In genomic region chr3:141279074-141279945, GRCh38 we compare ENCODE assay signal across 8 cellular contexts. TPM values are rescaled to one million over a fixed set of nuclear protein-coding genes. Genes with fewer than 3 reads are reported as not detected.
DNase-seq lines count a peak whose midpoint lies in the region; ATAC-seq, FAIRE-seq and TF ChIP-seq lines count a peak whose summit lies in the region.

No MANE protein-coding gene starts in this region.

- H4K20me1 ChIP-seq in OCI-LY7 (ENCODE audit: insufficient read depth, low read length), result no peaks in the 10 kb centered on the region
- peaks cover 0 to 2% of the 10 kb centered on the region in 2 experiments for H4K20me1 ChIP-seq in H1 (replicated peaks in 1 of 2; ENCODE audit: control insufficient read depth in 1 of 2, insufficient read depth in 2 of 2, low read length in 2 of 2)

- TF ChIP-seq EP300 in H1 (IDR thresholded peaks at IDR 0.05; ENCODE audit: borderline replicate concordance in 1 of 2, low read depth in 2 of 2, low read length in 2 of 2), result no peak

- no peak overlapping the region for H2BK120ac ChIP-seq in H1 (replicated peaks; ENCODE audit: low read depth, low read length)

- H3K79me2 ChIP-seq in OCI-LY7 (ENCODE audit: insufficient read depth, low read depth, low read length), result no peaks in the 10 kb centered on the region
- no peaks in the 10 kb centered on the region for H3K79me2 ChIP-seq in H1 (ENCODE audit: control insufficient read depth in 1 of 2, insufficient read depth in 2 of 2, low read length in 2 of 2)

- H4K8ac ChIP-seq in H1 (ENCODE audit: extremely low read depth, insufficient read depth, low read length), result no peak overlapping the region

- peak overlapping the region in 1 of 10 donors; percentile 17 for H3K4me3 Mint-ChIP-seq in naive thymus-derived CD4-positive, alpha-beta T cell

- BruUV-seq in OCI-LY7 (replicated peaks; lab: Mats Ljungman, UMichigan), result no TSS peak

- H3K23ac ChIP-seq in H1 (ENCODE audit: insufficient read length), result no peak overlapping the region

- H3K4me3 ChIP-seq in OCI-LY7 (ENCODE audit: low read depth, low read length, poor library complexity, severe bottlenecking) (no peak overlapping the region), H1 (ENCODE audit: extremely low read depth in 1 of 4, insufficient read depth in 2 of 4, low read depth in 3 of 4, low read length in 4 of 4) (no peak overlapping the region)
- no peak overlapping the region for H3K4me3 ChIP-seq in naive thymus-derived CD4-positive, alpha-beta T cell (ENCODE audit: low read length)

- no peak overlapping the region for H2BK20ac ChIP-seq in H1 (ENCODE audit: low read length)

- H3K36me3 ChIP-seq in OCI-LY7 (ENCODE audit: insufficient read depth, low read length) (no peaks in the 10 kb centered on the region), H1 (ENCODE audit: control insufficient read depth in 2 of 4, insufficient read depth in 4 of 4, low read length in 3 of 4) (peaks cover 0 to 5% (median 0%) of the 10 kb centered on the region in 4 experiments; a peak in 3 of 8 replicates)
- peaks cover 0 to 36% (median 4%) of the 10 kb centered on the region in 3 experiments for H3K36me3 ChIP-seq in naive thymus-derived CD4-positive, alpha-beta T cell (ENCODE audit: control insufficient read depth in 2 of 3, insufficient read depth in 3 of 3, low read length in 3 of 3)

- H4K91ac ChIP-seq in H1 (replicated peaks; ENCODE audit: insufficient read length, low read length), result no peak overlapping the region

- H3K36me3 Mint-ChIP-seq in naive thymus-derived CD4-positive, alpha-beta T cell, result peaks cover 8 to 47% (median 29%) of the 10 kb centered on the region in 5 donors

- peak; percentile 88 for FAIRE-seq in H1 (lab: Jason Lieb, UNC)

- H3K27me3 ChIP-seq in H1 (replicated peaks in 1 of 4; ENCODE audit: control insufficient read depth in 3 of 4, extremely low read depth in 1 of 4, insufficient read depth in 3 of 4, low read length in 3 of 4), result no peaks in the 10 kb centered on the region
- H3K27me3 ChIP-seq in naive thymus-derived CD4-positive, alpha-beta T cell (ENCODE audit: control insufficient read depth in 2 of 2, insufficient read depth in 2 of 2, low read length in 2 of 2), result no peaks in the 10 kb centered on the region

- no peaks in the 10 kb centered on the region for H3K9me2 ChIP-seq in OCI-LY7 (ENCODE audit: insufficient read depth, low read length)

- no peak overlapping the region for H2BK5ac ChIP-seq in H1 (ENCODE audit: low read depth, low read length)

- no peak overlapping the region for H3K4me2 ChIP-seq in OCI-LY7 (ENCODE audit: low read length)
- H3K4me2 ChIP-seq in H1 (ENCODE audit: insufficient read depth in 1 of 2, low read depth in 2 of 2, low read length in 2 of 2), result no peak overlapping the region

- H3K27ac Mint-ChIP-seq in naive thymus-derived CD4-positive, alpha-beta T cell, result peak overlapping the region in 6 of 9 donors; percentile 1 to 83 (median 44)

- no peaks in the 10 kb centered on the region for H3K4me1 ChIP-seq in OCI-LY7 (ENCODE audit: insufficient read depth, low read length, poor library complexity, severe bottlenecking)
- H3K4me1 ChIP-seq in H1 (replicated peaks in 1 of 4; ENCODE audit: control insufficient read depth in 3 of 4, insufficient read depth in 4 of 4, low read length in 3 of 4), result no peaks in the 10 kb centered on the region
- H3K4me1 ChIP-seq in naive thymus-derived CD4-positive, alpha-beta T cell (ENCODE audit: control insufficient read depth in 2 of 2, insufficient read depth in 2 of 2, low read length in 2 of 2), result peaks cover 10 to 20% of the 10 kb centered on the region in 2 donors

- TF ChIP-seq RAD21 in H1 (IDR thresholded peaks at IDR 0.05 in 1 of 2, conservative IDR thresholded peaks at IDR 0.05 in 1 of 2; ENCODE audit: low read depth in 2 of 2, low read length in 2 of 2), result peak; percentile 58 to 63

- CTCF ChIA-PET in OCI-LY7 (lab: Charles Lee; ENCODE audit: unreplicated experiment), result no interaction called here
- CTCF ChIA-PET in H1 (lab: Charles Lee; ENCODE audit: partially characterized antibody), result interaction anchor here (0.5 to 5.8 kb wide), 17 partner anchors 9 to 299 kb away, joined by 3 to 59 read pairs (median 5); no protein-coding TSS in a partner anchor
- CTCF ChIA-PET in naive thymus-derived CD4-positive, alpha-beta T cell (lab: Charles Lee), result interaction anchor here (0.6 to 5.8 kb wide), 8 partner anchors 8 to 180 kb away, joined by 3 to 54 read pairs (median 4); partner anchors contain the start of gene PXYLP1

- H3K18ac ChIP-seq in H1 (ENCODE audit: extremely low read depth, low read length), result no peak overlapping the region

- H3K27ac ChIP-seq in OCI-LY7 (ENCODE audit: low read depth, low read length, poor library complexity, severe bottlenecking) (no peak overlapping the region), H1 (ENCODE audit: low read depth, low read length) (no peak overlapping the region)
- H3K27ac ChIP-seq in naive thymus-derived CD4-positive, alpha-beta T cell (ENCODE audit: low read depth, low read length), result no peak overlapping the region

- peak; percentile 20 for DNase-seq in stimulated activated CD4-positive, alpha-beta T cell treated with anti-CD3 and anti-CD28 coated beads, Interleukin-4, amount 100 ng/mL, for 24 hours
- no peak for DNase-seq in stimulated activated CD4-positive, alpha-beta T cell treated with anti-CD3 and anti-CD28 coated beads, Interleukin-12 subunit alpha, Interleukin-12 subunit beta, amount 100 ng/mL, for 4 hours
- DNase-seq in OCI-LY7 (ENCODE audit: low spot score), result peak; percentile 29
- no peak for DNase-seq in H1 (ENCODE audit: low read depth in 1 of 2, low spot score in 2 of 2)
- peak in 7 of 9 donors; percentile 23 to 58 (median 46) for DNase-seq in naive thymus-derived CD4-positive, alpha-beta T cell

- TF ChIP-seq CTCF in OCI-LY7 (conservative IDR thresholded peaks at IDR 0.05; ENCODE audit: low read length) (peak; percentile 76), H1 (IDR thresholded peaks at IDR 0.05; ENCODE audit: control extremely low read depth in 1 of 3, insufficient read depth in 1 of 3, low read depth in 1 of 3, low read length in 3 of 3) (peak in 2 of 3 experiments; percentile 52 to 60; a peak in 3 of 4 replicates)

- H2AFZ ChIP-seq in OCI-LY7 (ENCODE audit: low read length), result no peak overlapping the region
- no peak overlapping the region for H2AFZ ChIP-seq in H1 (ENCODE audit: low read length)

- H3K27me3 Mint-ChIP-seq in naive thymus-derived CD4-positive, alpha-beta T cell, result no peaks in the 10 kb centered on the region

- no peak overlapping the region for H3K14ac ChIP-seq in H1 (ENCODE audit: insufficient read length)

- ATAC-seq in HG02981 (IDR thresholded peaks at IDR 0.05; ENCODE audit: unreplicated experiment) (peak; percentile 56), GM21423 (IDR thresholded peaks at IDR 0.05; ENCODE audit: unreplicated experiment) (no peak), GM18909 (IDR thresholded peaks at IDR 0.05; ENCODE audit: poor library complexity, unreplicated experiment) (no peak)
- peak; percentile 82 for ATAC-seq in naive thymus-derived CD4-positive, alpha-beta T cell

- H3K4ac ChIP-seq in H1 (replicated peaks; ENCODE audit: insufficient read length, low read depth, low read length), result no peak overlapping the region

- no peak for TF ChIP-seq POLR2A in H1 (IDR thresholded peaks at IDR 0.05; ENCODE audit: control extremely low read depth in 1 of 2, low read depth in 2 of 2, low read length in 2 of 2)

- H3K23me2 ChIP-seq in H1 (ENCODE audit: low read depth, low read length), result no peaks in the 10 kb centered on the region; the same call in 1 of the 2 replicates

- H2BK15ac ChIP-seq in H1 (ENCODE audit: low read length), result no peak overlapping the region

- H3K56ac ChIP-seq in H1 (replicated peaks; ENCODE audit: insufficient read length, low read depth, low read length), result no peak overlapping the region

- 75% methylated on average over 15 of the region's 15 CpGs; no CpG with 5 or more reads in 1 of the 2 experiments for WGBS in H1 (ENCODE audit: extremely low coverage in 1 of 2, insufficient coverage in 1 of 2, insufficient read length in 1 of 2, insufficient replicate concordance in 2 of 2, low coverage in 1 of 2, low lambda C conversion rate in 2 of 2, missing lambda C conversion rate in 1 of 2), 2 experiments

- H3K9me3 ChIP-seq in OCI-LY7 (ENCODE audit: low read length), result no peaks in the 10 kb centered on the region
- H3K9me3 ChIP-seq in H1 (ENCODE audit: insufficient read depth in 2 of 2, low read depth in 1 of 2, low read length in 1 of 2), result no peaks in the 10 kb centered on the region
- no peaks in the 10 kb centered on the region for H3K9me3 ChIP-seq in naive thymus-derived CD4-positive, alpha-beta T cell (ENCODE audit: control insufficient read depth in 2 of 3, low read length in 3 of 3)

- H3K9ac ChIP-seq in H1 (replicated peaks in 1 of 4; ENCODE audit: extremely low read depth in 1 of 4, low read depth in 3 of 4, low read length in 3 of 4), result no peak overlapping the region

- H3K4me1 Mint-ChIP-seq in naive thymus-derived CD4-positive, alpha-beta T cell, result peaks cover 15 to 37% (median 21%) of the 10 kb centered on the region in 7 donors

- H2AK5ac ChIP-seq in H1 (ENCODE audit: low read depth, low read length), result no peak overlapping the region

- no peaks in the 10 kb centered on the region for H3K9me3 Mint-ChIP-seq in naive thymus-derived CD4-positive, alpha-beta T cell

- no peaks in the 10 kb centered on the region for H3K79me1 ChIP-seq in H1 (ENCODE audit: low read depth, low read length)

- no peak overlapping the region for H4K5ac ChIP-seq in H1 (ENCODE audit: insufficient read length, low read depth, low read length)

- POLR2A ChIA-PET in OCI-LY7 (lab: Charles Lee), result no interaction called here
- POLR2A ChIA-PET in H1 (lab: Charles Lee; ENCODE audit: partially characterized antibody), result no interaction called here
- POLR2A ChIA-PET in naive thymus-derived CD4-positive, alpha-beta T cell (lab: Charles Lee), result interaction anchor here (1.0 to 2.6 kb wide), 7 partner anchors 11 to 46 kb away, joined by 3 to 38 read pairs (median 4); partner anchors contain the start of gene PXYLP1

- intact Hi-C loops in OCI-LY7 (cut with micrococcal nuclease; ENCODE audit: unreplicated experiment), result loop anchor here (5.0 kb wide), 1 partner anchor 47 kb away; the partner anchor contains the start of gene PXYLP1
- intact Hi-C loops in naive thymus-derived CD4-positive, alpha-beta T cell (cut with micrococcal nuclease), result loop anchor here (1.0 to 2.0 kb wide), 8 partner anchors 12 to 381 kb away; partner anchors contain the start of gene PXYLP1 (in 2 of the 2)

- H2BK12ac ChIP-seq in H1 (ENCODE audit: low read depth, low read length), result no peak overlapping the region

RNA-seq across cellular contexts. Expression of gene PXYLP1, which starts 47.7 kb away (rescaled TPM):
- 1.9 and 3.6 TPM in 2 replicates for total RNA-seq in OCI-LY7 (2014; rRNA removed; shearing (Covaris generic))
- total RNA-seq in OCI-LY7 (2022), result 4.2 and 6.3 TPM in 2 replicates
- 17.6 and 19.4 TPM in 2 replicates for total RNA-seq in H1 (2021; fragmentation: NEBNext Ultra II Directional; extraction: Animal tissue kit (Norgen Biotek cat#: 25700))
- 16.8 and 20.6 TPM in 2 replicates for polyA plus RNA-seq in H1 (2011; rRNA removed)
- polyA plus RNA-seq in H1 (2011; cell fraction: cytosol; rRNA removed), result 18.1 TPM
- polyA plus RNA-seq in H1 (2011; cell fraction: nucleus; rRNA removed), result 30.8 TPM
- 18.8 to 25.9 TPM (median 21.0 TPM) in 4 replicates for polyA plus RNA-seq in H1 (2012, experiment 1 of 2)
- 5.4 TPM for polyA plus RNA-seq in H1 (2012, experiment 2 of 2)
- polyA plus RNA-seq in H1 (2013, experiment 1 of 2), result 16.3 TPM
- 20.1 TPM for polyA plus RNA-seq in H1 (2013, experiment 2 of 2)
- polyA minus RNA-seq in H1 (2011; rRNA and poly(A)+ RNA removed), result 42.6 and 54.1 TPM in 2 replicates
- 22.2 TPM for polyA minus RNA-seq in H1 (2011; cell fraction: cytosol; rRNA and poly(A)+ RNA removed)
- 28.9 TPM for polyA minus RNA-seq in H1 (2011; cell fraction: nucleus; rRNA and poly(A)+ RNA removed)
- total RNA-seq in naive thymus-derived CD4-positive, alpha-beta T cell, result 10 to 100 TPM; 18.6 to 40.9 (median 23.2) TPM
- polyA plus RNA-seq in naive thymus-derived CD4-positive, alpha-beta T cell, result 10 to 100 TPM; 15.8 to 32.0 TPM

Comparison
In these comparisons a context has a peak if more than half of its experiments do, and no peak if none do; other contexts are left out.
1. DNase-seq: peak in stimulated activated CD4-positive, alpha-beta T cell treated with anti-CD3 and anti-CD28 coated beads, Interleukin-4, amount 100 ng/mL, for 24 hours (single experiment), OCI-LY7 (single experiment) and naive thymus-derived CD4-positive, alpha-beta T cell (7 of 9); none in stimulated activated CD4-positive, alpha-beta T cell treated with anti-CD3 and anti-CD28 coated beads, Interleukin-12 subunit alpha, Interleukin-12 subunit beta, amount 100 ng/mL, for 4 hours (single experiment) and H1 (0 of 2).
2. ATAC-seq: peak in HG02981 (single experiment) and naive thymus-derived CD4-positive, alpha-beta T cell (single experiment); none in GM21423 (single experiment) and GM18909 (single experiment).